ENCODE assay signal across 1 cellular context in the genomic region with DNA sequence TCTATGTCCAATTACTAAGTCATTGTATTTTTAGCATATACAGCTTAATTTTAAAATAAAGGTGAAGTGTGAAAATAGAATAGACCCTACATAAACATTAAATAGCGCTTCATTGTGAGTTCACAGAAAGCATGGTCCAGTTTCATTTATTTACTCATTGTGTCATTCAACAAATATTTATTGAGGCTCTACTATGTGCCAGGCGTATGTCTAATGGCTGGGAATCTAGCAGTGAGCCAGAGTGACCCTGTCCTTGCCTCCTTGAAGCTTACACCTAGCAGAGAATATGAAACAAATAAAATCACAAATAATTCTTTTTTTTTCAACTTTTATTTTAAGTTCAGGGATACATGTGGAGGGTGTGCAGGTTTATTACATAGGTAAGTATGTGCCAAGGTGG.
TF ChIP-seq lines count a peak whose summit lies in the region.

No MANE protein-coding gene starts in this region.

TF ChIP-seq in IMR-90, 13 proteins besides CTCF, POLR2A, EP300 and RAD21:
- no peak for TF ChIP-seq SMC3 (IDR thresholded peaks at IDR 0.05; ENCODE audit: low read depth, low read length)
- no peak for TF ChIP-seq NFE2L2 (IDR thresholded peaks at IDR 0.05; ENCODE audit: low read depth, low read length)
- TF ChIP-seq FOS (IDR thresholded peaks at IDR 0.05; ENCODE audit: low read depth, low read length), result no peak
